In the genomic region with DNA sequence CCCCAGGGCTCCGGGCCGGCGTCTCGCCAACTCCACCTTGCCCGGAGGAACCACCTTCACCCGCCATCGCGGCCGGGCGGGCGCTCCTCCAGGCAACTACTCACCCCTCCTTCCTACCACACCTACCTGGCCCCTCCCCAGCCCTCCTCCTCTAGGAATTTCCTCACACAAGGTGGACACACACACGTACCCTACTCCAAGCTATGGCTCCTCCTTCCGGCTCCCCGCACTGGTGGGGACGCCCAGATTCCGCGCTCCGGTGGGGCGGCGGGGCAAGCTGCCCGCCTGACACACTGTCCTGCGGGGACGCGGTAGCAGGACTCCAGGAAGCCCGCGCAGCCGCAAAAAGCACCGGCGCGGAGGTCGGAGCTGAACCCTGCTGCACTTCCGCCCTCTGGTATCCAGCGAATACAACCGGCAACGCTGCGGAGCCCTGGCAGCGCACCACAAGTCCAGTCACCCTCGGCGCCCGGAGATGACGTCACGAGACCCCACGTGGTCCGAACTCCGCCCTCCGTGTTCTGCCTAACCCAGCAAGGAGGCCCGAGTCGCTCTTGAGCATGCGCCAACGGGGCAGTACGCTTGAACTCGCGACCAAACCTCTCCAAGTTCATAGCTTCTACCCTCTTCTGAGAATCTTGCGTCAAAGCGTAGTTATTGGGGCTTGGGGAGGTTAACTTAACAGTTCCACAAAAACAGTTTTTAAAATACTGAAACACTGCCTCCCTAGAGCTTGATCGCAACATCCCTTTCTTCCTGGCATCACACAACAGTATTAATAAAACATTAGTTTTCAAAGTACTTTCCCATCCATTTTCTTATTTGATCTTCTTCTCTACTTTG, we compare ENCODE assay signal across 1 cellular context.
TF ChIP-seq lines count a peak whose summit lies in the region.

A gene (minus strand): TSS at position 425 of the 843 bp plus-strand sequence. CDS start 9,552 bp downstream, outside the sequence.

TF ChIP-seq in GM12878, 131 proteins besides CTCF, POLR2A, EP300 and RAD21 (continued from another document and continues in another):
- TF ChIP-seq, protein P1, sequence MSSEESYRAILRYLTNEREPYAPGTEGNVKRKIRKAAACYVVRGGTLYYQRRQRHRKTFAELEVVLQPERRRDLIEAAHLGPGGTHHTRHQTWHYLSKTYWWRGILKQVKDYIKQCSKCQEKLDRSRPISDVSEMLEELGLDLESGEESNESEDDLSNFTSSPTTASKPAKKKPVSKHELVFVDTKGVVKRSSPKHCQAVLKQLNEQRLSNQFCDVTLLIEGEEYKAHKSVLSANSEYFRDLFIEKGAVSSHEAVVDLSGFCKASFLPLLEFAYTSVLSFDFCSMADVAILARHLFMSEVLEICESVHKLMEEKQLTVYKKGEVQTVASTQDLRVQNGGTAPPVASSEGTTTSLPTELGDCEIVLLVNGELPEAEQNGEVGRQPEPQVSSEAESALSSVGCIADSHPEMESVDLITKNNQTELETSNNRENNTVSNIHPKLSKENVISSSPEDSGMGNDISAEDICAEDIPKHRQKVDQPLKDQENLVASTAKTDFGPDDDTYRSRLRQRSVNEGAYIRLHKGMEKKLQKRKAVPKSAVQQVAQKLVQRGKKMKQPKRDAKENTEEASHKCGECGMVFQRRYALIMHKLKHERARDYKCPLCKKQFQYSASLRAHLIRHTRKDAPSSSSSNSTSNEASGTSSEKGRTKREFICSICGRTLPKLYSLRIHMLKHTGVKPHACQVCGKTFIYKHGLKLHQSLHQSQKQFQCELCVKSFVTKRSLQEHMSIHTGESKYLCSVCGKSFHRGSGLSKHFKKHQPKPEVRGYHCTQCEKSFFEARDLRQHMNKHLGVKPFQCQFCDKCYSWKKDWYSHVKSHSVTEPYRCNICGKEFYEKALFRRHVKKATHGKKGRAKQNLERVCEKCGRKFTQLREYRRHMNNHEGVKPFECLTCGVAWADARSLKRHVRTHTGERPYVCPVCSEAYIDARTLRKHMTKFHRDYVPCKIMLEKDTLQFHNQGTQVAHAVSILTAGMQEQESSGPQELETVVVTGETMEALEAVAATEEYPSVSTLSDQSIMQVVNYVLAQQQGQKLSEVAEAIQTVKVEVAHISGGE (CRISPR knock-in tag; IDR thresholded peaks at IDR 0.05) = peak; percentile 80
- TF ChIP-seq PAX8 (IDR thresholded peaks at IDR 0.05) (no peak), NFIC (IDR thresholded peaks at IDR 0.05; ENCODE audit: low read depth, low read length) (no peak), TAF1 (IDR thresholded peaks at IDR 0.05; ENCODE audit: borderline replicate concordance, low read depth, low read length) (peak; percentile 63), YBX1 (IDR thresholded peaks at IDR 0.05) (no peak), WRNIP1 (IDR thresholded peaks at IDR 0.05; ENCODE audit: borderline replicate concordance, low read depth, low read length) (no peak), CHD1 (IDR thresholded peaks at IDR 0.05; ENCODE audit: low read depth, low read length) (no peak), STAT1 (conservative IDR thresholded peaks at IDR 0.05) (no peak), ZNF217 (IDR thresholded peaks at IDR 0.05) (no peak), MTA2 (IDR thresholded peaks at IDR 0.05; ENCODE audit: low read depth) (0 out of 2 replicates have a peak, but pooled peaks have one; percentile 22), ZSCAN29 (IDR thresholded peaks at IDR 0.05) (no peak), RCOR1 (conservative IDR thresholded peaks at IDR 0.05; ENCODE audit: low read depth, low read length) (no peak), NFXL1 (IDR thresholded peaks at IDR 0.05; ENCODE audit: borderline replicate concordance) (no peak), RB1 (IDR thresholded peaks at IDR 0.05; ENCODE audit: borderline replicate concordance) (peak; percentile 87; the same call in 1 of the 2 replicates), JUNB (IDR thresholded peaks at IDR 0.05) (0 out of 2 replicates have a peak, but pooled peaks have one; percentile 9), SMAD1 (IDR thresholded peaks at IDR 0.05; ENCODE audit: low read depth, partially characterized antibody) (peak; percentile 10), SMAD5 (IDR thresholded peaks at IDR 0.05; ENCODE audit: low read depth) (peak; percentile 68), RAD51 (IDR thresholded peaks at IDR 0.05) (peak; percentile 93), FOXK2 (IDR thresholded peaks at IDR 0.05) (no peak; the same call in none of the 2 replicates), LARP7 (IDR thresholded peaks at IDR 0.05) (peak; percentile 72), KLF5 (IDR thresholded peaks at IDR 0.05; ENCODE audit: partially characterized antibody) (peak; percentile 75), EGR1 (IDR thresholded peaks at IDR 0.05; ENCODE audit: borderline replicate concordance in 1 of 2, low read depth in 2 of 2, low read length in 2 of 2) (peak in 1 of 2 experiments; percentile 11; a peak in 2 of 3 replicates), NRF1 (conservative IDR thresholded peaks at IDR 0.05; ENCODE audit: low read depth, low read length) (peak; percentile 58; the same call in 1 of the 2 replicates), YY1 (IDR thresholded peaks at IDR 0.05; ENCODE audit: low read depth, low read length) (no peak; the same call in 1 of the 2 replicates), BACH1 (IDR thresholded peaks at IDR 0.05; ENCODE audit: borderline replicate concordance) (peak; percentile 85; the same call in 1 of the 2 replicates), NR2C2 (IDR thresholded peaks at IDR 0.05; ENCODE audit: borderline replicate concordance, control insufficient read depth, insufficient read length, low read depth) (no peak), RELA (IDR thresholded peaks at IDR 0.05; ENCODE audit: borderline replicate concordance, partially characterized antibody) (peak; percentile 89), TARDBP (IDR thresholded peaks at IDR 0.05; ENCODE audit: borderline replicate concordance) (peak; percentile 84; the same call in 1 of the 2 replicates), SIN3A (IDR thresholded peaks at IDR 0.05; ENCODE audit: low read depth, low read length) (peak; percentile 86; the same call in 1 of the 2 replicates), CHD2 (IDR thresholded peaks at IDR 0.05; ENCODE audit: borderline replicate concordance, low read depth, low read length) (no peak), POLR2AphosphoS5 (IDR thresholded peaks at IDR 0.05; ENCODE audit: low read length) (peak; percentile 89), FOXM1 (IDR thresholded peaks at IDR 0.05; ENCODE audit: low read depth, low read length) (no peak), KDM1A (IDR thresholded peaks at IDR 0.05; ENCODE audit: borderline replicate concordance) (no peak), DPF2 (IDR thresholded peaks at IDR 0.05) (peak; percentile 49; the same call in 1 of the 2 replicates), MXI1 (IDR thresholded peaks at IDR 0.05; ENCODE audit: low read depth, low read length) (peak; percentile 92)
- TF ChIP-seq, protein P2, sequence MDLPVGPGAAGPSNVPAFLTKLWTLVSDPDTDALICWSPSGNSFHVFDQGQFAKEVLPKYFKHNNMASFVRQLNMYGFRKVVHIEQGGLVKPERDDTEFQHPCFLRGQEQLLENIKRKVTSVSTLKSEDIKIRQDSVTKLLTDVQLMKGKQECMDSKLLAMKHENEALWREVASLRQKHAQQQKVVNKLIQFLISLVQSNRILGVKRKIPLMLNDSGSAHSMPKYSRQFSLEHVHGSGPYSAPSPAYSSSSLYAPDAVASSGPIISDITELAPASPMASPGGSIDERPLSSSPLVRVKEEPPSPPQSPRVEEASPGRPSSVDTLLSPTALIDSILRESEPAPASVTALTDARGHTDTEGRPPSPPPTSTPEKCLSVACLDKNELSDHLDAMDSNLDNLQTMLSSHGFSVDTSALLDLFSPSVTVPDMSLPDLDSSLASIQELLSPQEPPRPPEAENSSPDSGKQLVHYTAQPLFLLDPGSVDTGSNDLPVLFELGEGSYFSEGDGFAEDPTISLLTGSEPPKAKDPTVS (IDR thresholded peaks at IDR 0.05; ENCODE audit: low read depth, low read length) = no peak
- TF ChIP-seq, protein P3, sequence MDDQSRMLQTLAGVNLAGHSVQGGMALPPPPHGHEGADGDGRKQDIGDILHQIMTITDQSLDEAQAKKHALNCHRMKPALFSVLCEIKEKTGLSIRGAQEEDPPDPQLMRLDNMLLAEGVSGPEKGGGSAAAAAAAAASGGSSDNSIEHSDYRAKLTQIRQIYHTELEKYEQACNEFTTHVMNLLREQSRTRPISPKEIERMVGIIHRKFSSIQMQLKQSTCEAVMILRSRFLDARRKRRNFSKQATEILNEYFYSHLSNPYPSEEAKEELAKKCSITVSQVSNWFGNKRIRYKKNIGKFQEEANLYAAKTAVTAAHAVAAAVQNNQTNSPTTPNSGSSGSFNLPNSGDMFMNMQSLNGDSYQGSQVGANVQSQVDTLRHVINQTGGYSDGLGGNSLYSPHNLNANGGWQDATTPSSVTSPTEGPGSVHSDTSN (IDR thresholded peaks at IDR 0.05; ENCODE audit: insufficient replicate concordance, low read depth, low read length) = no peak
- TF ChIP-seq, protein P4, sequence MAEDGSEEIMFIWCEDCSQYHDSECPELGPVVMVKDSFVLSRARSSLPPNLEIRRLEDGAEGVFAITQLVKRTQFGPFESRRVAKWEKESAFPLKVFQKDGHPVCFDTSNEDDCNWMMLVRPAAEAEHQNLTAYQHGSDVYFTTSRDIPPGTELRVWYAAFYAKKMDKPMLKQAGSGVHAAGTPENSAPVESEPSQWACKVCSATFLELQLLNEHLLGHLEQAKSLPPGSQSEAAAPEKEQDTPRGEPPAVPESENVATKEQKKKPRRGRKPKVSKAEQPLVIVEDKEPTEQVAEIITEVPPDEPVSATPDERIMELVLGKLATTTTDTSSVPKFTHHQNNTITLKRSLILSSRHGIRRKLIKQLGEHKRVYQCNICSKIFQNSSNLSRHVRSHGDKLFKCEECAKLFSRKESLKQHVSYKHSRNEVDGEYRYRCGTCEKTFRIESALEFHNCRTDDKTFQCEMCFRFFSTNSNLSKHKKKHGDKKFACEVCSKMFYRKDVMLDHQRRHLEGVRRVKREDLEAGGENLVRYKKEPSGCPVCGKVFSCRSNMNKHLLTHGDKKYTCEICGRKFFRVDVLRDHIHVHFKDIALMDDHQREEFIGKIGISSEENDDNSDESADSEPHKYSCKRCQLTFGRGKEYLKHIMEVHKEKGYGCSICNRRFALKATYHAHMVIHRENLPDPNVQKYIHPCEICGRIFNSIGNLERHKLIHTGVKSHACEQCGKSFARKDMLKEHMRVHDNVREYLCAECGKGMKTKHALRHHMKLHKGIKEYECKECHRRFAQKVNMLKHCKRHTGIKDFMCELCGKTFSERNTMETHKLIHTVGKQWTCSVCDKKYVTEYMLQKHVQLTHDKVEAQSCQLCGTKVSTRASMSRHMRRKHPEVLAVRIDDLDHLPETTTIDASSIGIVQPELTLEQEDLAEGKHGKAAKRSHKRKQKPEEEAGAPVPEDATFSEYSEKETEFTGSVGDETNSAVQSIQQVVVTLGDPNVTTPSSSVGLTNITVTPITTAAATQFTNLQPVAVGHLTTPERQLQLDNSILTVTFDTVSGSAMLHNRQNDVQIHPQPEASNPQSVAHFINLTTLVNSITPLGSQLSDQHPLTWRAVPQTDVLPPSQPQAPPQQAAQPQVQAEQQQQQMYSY (CRISPR knock-in tag; IDR thresholded peaks at IDR 0.05) = no peak
- TF ChIP-seq, protein P5, sequence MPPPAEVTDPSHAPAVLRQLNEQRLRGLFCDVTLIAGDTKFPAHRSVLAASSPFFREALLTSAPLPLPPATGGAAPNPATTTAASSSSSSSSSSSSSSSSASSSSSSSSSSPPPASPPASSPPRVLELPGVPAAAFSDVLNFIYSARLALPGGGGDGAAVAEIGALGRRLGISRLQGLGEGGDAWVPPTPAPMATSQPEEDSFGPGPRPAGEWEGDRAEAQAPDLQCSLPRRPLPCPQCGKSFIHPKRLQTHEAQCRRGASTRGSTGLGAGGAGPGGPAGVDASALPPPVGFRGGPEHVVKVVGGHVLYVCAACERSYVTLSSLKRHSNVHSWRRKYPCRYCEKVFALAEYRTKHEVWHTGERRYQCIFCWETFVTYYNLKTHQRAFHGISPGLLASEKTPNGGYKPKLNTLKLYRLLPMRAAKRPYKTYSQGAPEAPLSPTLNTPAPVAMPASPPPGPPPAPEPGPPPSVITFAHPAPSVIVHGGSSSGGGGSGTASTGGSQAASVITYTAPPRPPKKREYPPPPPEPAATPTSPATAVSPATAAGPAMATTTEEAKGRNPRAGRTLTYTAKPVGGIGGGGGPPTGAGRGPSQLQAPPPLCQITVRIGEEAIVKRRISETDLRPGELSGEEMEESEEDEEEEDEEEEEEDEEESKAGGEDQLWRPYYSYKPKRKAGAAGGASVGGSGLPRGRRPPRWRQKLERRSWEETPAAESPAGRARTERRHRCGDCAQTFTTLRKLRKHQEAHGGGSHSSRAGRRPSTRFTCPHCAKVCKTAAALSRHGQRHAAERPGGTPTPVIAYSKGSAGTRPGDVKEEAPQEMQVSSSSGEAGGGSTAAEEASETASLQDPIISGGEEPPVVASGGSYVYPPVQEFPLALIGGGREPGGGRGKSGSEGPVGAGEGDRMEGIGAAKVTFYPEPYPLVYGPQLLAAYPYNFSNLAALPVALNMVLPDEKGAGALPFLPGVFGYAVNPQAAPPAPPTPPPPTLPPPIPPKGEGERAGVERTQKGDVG (CRISPR knock-in tag; IDR thresholded peaks at IDR 0.05) = no peak
- TF ChIP-seq, protein P6, sequence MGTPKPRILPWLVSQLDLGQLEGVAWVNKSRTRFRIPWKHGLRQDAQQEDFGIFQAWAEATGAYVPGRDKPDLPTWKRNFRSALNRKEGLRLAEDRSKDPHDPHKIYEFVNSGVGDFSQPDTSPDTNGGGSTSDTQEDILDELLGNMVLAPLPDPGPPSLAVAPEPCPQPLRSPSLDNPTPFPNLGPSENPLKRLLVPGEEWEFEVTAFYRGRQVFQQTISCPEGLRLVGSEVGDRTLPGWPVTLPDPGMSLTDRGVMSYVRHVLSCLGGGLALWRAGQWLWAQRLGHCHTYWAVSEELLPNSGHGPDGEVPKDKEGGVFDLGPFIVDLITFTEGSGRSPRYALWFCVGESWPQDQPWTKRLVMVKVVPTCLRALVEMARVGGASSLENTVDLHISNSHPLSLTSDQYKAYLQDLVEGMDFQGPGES (IDR thresholded peaks at IDR 0.05) = no peak
- TF ChIP-seq, protein P7, sequence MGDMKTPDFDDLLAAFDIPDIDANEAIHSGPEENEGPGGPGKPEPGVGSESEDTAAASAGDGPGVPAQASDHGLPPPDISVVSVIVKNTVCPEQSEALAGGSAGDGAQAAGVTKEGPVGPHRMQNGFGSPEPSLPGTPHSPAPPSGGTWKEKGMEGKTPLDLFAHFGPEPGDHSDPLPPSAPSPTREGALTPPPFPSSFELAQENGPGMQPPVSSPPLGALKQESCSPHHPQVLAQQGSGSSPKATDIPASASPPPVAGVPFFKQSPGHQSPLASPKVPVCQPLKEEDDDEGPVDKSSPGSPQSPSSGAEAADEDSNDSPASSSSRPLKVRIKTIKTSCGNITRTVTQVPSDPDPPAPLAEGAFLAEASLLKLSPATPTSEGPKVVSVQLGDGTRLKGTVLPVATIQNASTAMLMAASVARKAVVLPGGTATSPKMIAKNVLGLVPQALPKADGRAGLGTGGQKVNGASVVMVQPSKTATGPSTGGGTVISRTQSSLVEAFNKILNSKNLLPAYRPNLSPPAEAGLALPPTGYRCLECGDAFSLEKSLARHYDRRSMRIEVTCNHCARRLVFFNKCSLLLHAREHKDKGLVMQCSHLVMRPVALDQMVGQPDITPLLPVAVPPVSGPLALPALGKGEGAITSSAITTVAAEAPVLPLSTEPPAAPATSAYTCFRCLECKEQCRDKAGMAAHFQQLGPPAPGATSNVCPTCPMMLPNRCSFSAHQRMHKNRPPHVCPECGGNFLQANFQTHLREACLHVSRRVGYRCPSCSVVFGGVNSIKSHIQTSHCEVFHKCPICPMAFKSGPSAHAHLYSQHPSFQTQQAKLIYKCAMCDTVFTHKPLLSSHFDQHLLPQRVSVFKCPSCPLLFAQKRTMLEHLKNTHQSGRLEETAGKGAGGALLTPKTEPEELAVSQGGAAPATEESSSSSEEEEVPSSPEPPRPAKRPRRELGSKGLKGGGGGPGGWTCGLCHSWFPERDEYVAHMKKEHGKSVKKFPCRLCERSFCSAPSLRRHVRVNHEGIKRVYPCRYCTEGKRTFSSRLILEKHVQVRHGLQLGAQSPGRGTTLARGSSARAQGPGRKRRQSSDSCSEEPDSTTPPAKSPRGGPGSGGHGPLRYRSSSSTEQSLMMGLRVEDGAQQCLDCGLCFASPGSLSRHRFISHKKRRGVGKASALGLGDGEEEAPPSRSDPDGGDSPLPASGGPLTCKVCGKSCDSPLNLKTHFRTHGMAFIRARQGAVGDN (IDR thresholded peaks at IDR 0.05) = peak; percentile 55
